In the genomic region with DNA sequence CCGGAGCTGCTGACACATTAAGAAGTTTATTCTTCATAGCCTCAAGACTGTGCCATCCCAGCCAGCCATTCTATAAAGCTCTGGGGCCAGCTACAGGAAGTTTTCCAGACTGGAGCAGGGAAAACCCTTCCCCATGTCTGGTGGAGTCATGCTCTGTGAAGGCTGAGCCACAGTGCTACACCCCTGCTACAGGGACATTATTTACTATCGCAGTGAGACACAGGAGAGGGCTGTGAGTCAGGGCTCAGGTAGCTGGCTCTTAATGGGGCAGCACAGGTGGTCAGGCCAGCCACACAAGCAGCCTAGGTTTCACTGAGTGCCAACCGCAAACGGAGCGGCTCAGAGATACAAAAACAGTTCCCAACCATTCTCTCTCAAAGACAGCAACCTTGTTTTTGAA, we compare ENCODE assay signal across 15 cellular contexts. TPM values are rescaled to one million over a fixed set of nuclear protein-coding genes. Genes with fewer than 3 reads are reported as not detected.
DNase-seq lines count a peak whose midpoint lies in the region; ATAC-seq, FAIRE-seq and TF ChIP-seq lines count a peak whose summit lies in the region.
"Had no signal": no experiment of that assay in that cellular context is flagged by ENCODE, and none has a peak within 500 bp of the region (broad histone marks: within the 10 kb centered on the region; RNA-seq: fewer than 3 reads in every experiment).

No MANE protein-coding gene starts in this region.

- no peaks in the 10 kb centered on the region for H3K27me3 Mint-ChIP-seq in endothelial cell (ENCODE audit: unreplicated experiment)

- H3K36me3 ChIP-seq in pancreas (peaks cover 0 to 86% (median 37%) of the 10 kb centered on the region in 3 donors), left ventricle myocardium inferior (peaks cover 97% of the 10 kb centered on the region)

- H3K9me3 ChIP-seq in pancreas, result no peaks in the 10 kb centered on the region
- no peaks in the 10 kb centered on the region for H3K9me3 ChIP-seq in left ventricle myocardium inferior (replicated peaks)
- H3K9me3 ChIP-seq: heart left ventricle, thoracic aorta had no signal

- H3K4me1 ChIP-seq in pancreas (no peaks in the 10 kb centered on the region), left ventricle myocardium inferior (no peaks in the 10 kb centered on the region)

- H3K27ac ChIP-seq in epithelial cell of prostate (peak overlapping the region; percentile 93), pancreas (peak overlapping the region in 1 of 4 donors; percentile 13), left ventricle myocardium inferior (replicated peaks) (no peak overlapping the region)
- H3K27ac ChIP-seq: heart left ventricle, SK-N-MC, thoracic aorta had no signal

- no peak for FAIRE-seq in pancreas (lab: Jason Lieb, UNC)

- no peaks in the 10 kb centered on the region for H3K9me3 Mint-ChIP-seq in endothelial cell (ENCODE audit: unreplicated experiment)
- H3K9me3 Mint-ChIP-seq: GM23338, natural killer cell had no signal

- H3K27ac Mint-ChIP-seq in endothelial cell (ENCODE audit: unreplicated experiment), result no peak overlapping the region
- H3K27ac Mint-ChIP-seq: GM23338, natural killer cell had no signal

- DNase-seq in Caki2 (ENCODE audit: low read depth) (peak; percentile 95), NCI-H226 (peak; percentile 35), epithelial cell of prostate (ENCODE audit: low read depth, low spot score) (peak; percentile 92), pancreas (no peak), endothelial cell (ENCODE audit: low spot score) (no peak), left ventricle myocardium inferior (no peak)
- no peak for DNase-seq in activated T-cell treated with anti-CD3 and anti-CD28 coated beads, Interleukin-2, amount 50 U/mL, for 1 hour
- DNase-seq: heart left ventricle; natural killer cell; NCI-H2081; stimulated activated CD4-positive, alpha-beta T cell treated with anti-CD3 and anti-CD28 coated beads, Interleukin-4, amount 100 ng/mL, for 1 hour had no signal

- ATAC-seq in pancreas (peak in 3 of 4 donors; percentile 62 to 88 (median 65)), GM21717 (IDR thresholded peaks at IDR 0.05; ENCODE audit: unreplicated experiment) (no peak)
- ATAC-seq: GM23338, natural killer cell had no signal

- no peak for TF ChIP-seq CTCF in pancreas (IDR thresholded peaks at IDR 0.05)
- no peak for TF ChIP-seq CTCF in endothelial cell (IDR thresholded peaks at IDR 0.05; ENCODE audit: unreplicated experiment)
- no peak for TF ChIP-seq CTCF in left ventricle myocardium inferior (IDR thresholded peaks at IDR 0.05; ENCODE audit: borderline replicate concordance)

- no peaks in the 10 kb centered on the region for H3K27me3 ChIP-seq in pancreas
- no peaks in the 10 kb centered on the region for H3K27me3 ChIP-seq in left ventricle myocardium inferior (ENCODE audit: low read depth)
- H3K27me3 ChIP-seq: heart left ventricle had no signal

- H3K4me1 Mint-ChIP-seq in endothelial cell (ENCODE audit: unreplicated experiment), result no peaks in the 10 kb centered on the region
- H3K4me1 Mint-ChIP-seq: GM23338 had no signal

- no peak overlapping the region for H3K4me3 Mint-ChIP-seq in endothelial cell (ENCODE audit: unreplicated experiment)
- H3K4me3 Mint-ChIP-seq: GM23338, natural killer cell had no signal

- WGBS in pancreas, 2 donors, result 81 to 96% methylated on average over 5 of the region's 5 CpGs

- in situ Hi-C loops in Caki2 (cut with HindIII; ENCODE audit: low pct_unique_long_range_greater_than_20kb, low sequenced_read_pairs), result no loop called here

- intact Hi-C loops in pancreas (cut with DNase I), result no loop called here
- intact Hi-C loops in left ventricle myocardium inferior (cut with micrococcal nuclease), result no loop called here

- H3K4me3 ChIP-seq in pancreas, result no peak overlapping the region
- H3K4me3 ChIP-seq in left ventricle myocardium inferior, result no peak overlapping the region
- H3K4me3 ChIP-seq: GM23338, heart left ventricle, SK-N-MC, thoracic aorta had no signal

- H3K36me3 Mint-ChIP-seq in endothelial cell (ENCODE audit: low read depth, unreplicated experiment), result peaks cover 44% of the 10 kb centered on the region

RNA-seq across cellular contexts. Expression of a gene that starts 12.1 kb away (rescaled TPM):
- 43.8 and 87.4 TPM in 2 replicates for total RNA-seq in Caki2 (2014; rRNA removed; shearing (Covaris generic); ENCODE audit: low replicate concordance)
- total RNA-seq in pancreas (10 to 100 TPM; 14.4 to 24.7 (median 19.6) TPM), endothelial cell (ENCODE audit: unreplicated experiment) (34.2 TPM), left ventricle myocardium inferior (11.7 TPM)
- 10 to 100 TPM; 20.5 to 29.5 TPM for polyA plus RNA-seq in pancreas

RNA-seq across cellular contexts. Expression of a gene that starts 12.2 kb away (rescaled TPM):
- total RNA-seq in Caki2 (2014; rRNA removed; shearing (Covaris generic); ENCODE audit: low replicate concordance), result 38.6 and 41.7 TPM in 2 replicates
- 10 to 100 TPM in 4 of 6 donors, 1 to 10 TPM in 2; 9.5 to 13.6 (median 10.8) TPM for total RNA-seq in pancreas
- polyA plus RNA-seq in pancreas, result 10 to 100 TPM in 1 of 2 donors, 1 to 10 TPM in 1; 6.3 to 11.2 TPM
- 19.5 TPM for total RNA-seq in endothelial cell (ENCODE audit: unreplicated experiment)
- 23.5 TPM for total RNA-seq in left ventricle myocardium inferior

RNA-seq across cellular contexts. Expression of a gene that starts 40.8 kb away (rescaled TPM):
- total RNA-seq in Caki2 (2014; rRNA removed; shearing (Covaris generic); ENCODE audit: low replicate concordance), result 39.7 and 49.4 TPM in 2 replicates
- total RNA-seq in pancreas, result 10 to 100 TPM; 11.0 to 24.2 (median 15.7) TPM
- polyA plus RNA-seq in pancreas, result 10 to 100 TPM; 20.5 to 26.7 TPM
- 38.6 TPM for total RNA-seq in endothelial cell (ENCODE audit: unreplicated experiment)
- total RNA-seq in left ventricle myocardium inferior, result 25.7 TPM

RNA-seq across cellular contexts. Expression of a gene that starts 42.5 kb away (rescaled TPM):
- total RNA-seq in Caki2 (2014; rRNA removed; shearing (Covaris generic); ENCODE audit: low replicate concordance), result 2.3 and 3.1 TPM in 2 replicates
- under 1 TPM; 0.14 to 0.75 (median 0.27) TPM for total RNA-seq in pancreas
- under 1 TPM; 0.23 to 0.33 TPM for polyA plus RNA-seq in pancreas
- 14.5 TPM for total RNA-seq in endothelial cell (ENCODE audit: unreplicated experiment)
- 0.11 TPM for total RNA-seq in left ventricle myocardium inferior

Comparison
In these comparisons a context has a peak if more than half of its experiments do, and no peak if none do; other contexts are left out.
1. DNase-seq: peak in Caki2 (single experiment), NCI-H226 (single experiment) and epithelial cell of prostate (single experiment); none in pancreas (0 of 6), endothelial cell (single experiment), left ventricle myocardium inferior (single experiment) and activated T-cell treated with anti-CD3 and anti-CD28 coated beads, Interleukin-2, amount 50 U/mL, for 1 hour (single experiment).